ENCODE assay signal across 2 cellular contexts in genomic region chr12:132672116-132672515, GRCh38.
TF ChIP-seq lines count a peak whose summit lies in the region.

No MANE protein-coding gene starts in this region.

TF ChIP-seq in GM12878, 131 proteins besides CTCF, POLR2A, EP300 and RAD21:
- TF ChIP-seq ATF3 (IDR thresholded peaks at IDR 0.05; ENCODE audit: borderline replicate concordance, extremely low read depth, low read depth, low read length) (no peak), PAX5 (IDR thresholded peaks at IDR 0.05; ENCODE audit: borderline replicate concordance, low read depth, low read length) (no peak), ZNF207 (IDR thresholded peaks at IDR 0.05; ENCODE audit: borderline replicate concordance) (no peak), SMAD5 (IDR thresholded peaks at IDR 0.05; ENCODE audit: low read depth) (no peak), ZNF592 (IDR thresholded peaks at IDR 0.05) (no peak), CHD1 (IDR thresholded peaks at IDR 0.05; ENCODE audit: low read depth, low read length) (no peak), POLR2AphosphoS5 (IDR thresholded peaks at IDR 0.05; ENCODE audit: low read length) (no peak), ZNF274 (IDR thresholded peaks at IDR 0.05; ENCODE audit: insufficient read depth, insufficient read length) (no peak)

TF ChIP-seq in liver, 16 proteins besides CTCF, POLR2A, EP300 and RAD21:
- TF ChIP-seq GABPA (IDR thresholded peaks at IDR 0.05 in 1 of 2, conservative IDR thresholded peaks at IDR 0.05 in 1 of 2) (no peak), REST (IDR thresholded peaks at IDR 0.05) (no peak), TAF1 (conservative IDR thresholded peaks at IDR 0.05) (no peak), EGR1 (IDR thresholded peaks at IDR 0.05; ENCODE audit: low read depth in 2 of 2) (no peak), FOXA1 (IDR thresholded peaks at IDR 0.05) (no peak), HNF4A (conservative IDR thresholded peaks at IDR 0.05) (no peak), ZBTB33 (IDR thresholded peaks at IDR 0.05) (no peak), JUND (IDR thresholded peaks at IDR 0.05) (no peak), RXRA (IDR thresholded peaks at IDR 0.05) (no peak), YY1 (IDR thresholded peaks at IDR 0.05) (no peak), NR2F2 (IDR thresholded peaks at IDR 0.05) (no peak), SP1 (IDR thresholded peaks at IDR 0.05) (no peak), MAX (IDR thresholded peaks at IDR 0.05) (no peak), ATF3 (IDR thresholded peaks at IDR 0.05) (no peak)
